In genomic region chr2:12498286-12498685, GRCh38 we compare ENCODE assay signal across 18 cellular contexts.
DNase-seq lines count a peak whose midpoint lies in the region; ATAC-seq and TF ChIP-seq lines count a peak whose summit lies in the region.
"Had no signal": no experiment of that assay in that cellular context is flagged by ENCODE, and none has a peak within 500 bp of the region (broad histone marks: within the 10 kb centered on the region; RNA-seq: fewer than 3 reads in every experiment).

No MANE protein-coding gene starts in this region.

- no peaks in the 10 kb centered on the region for H3K27me3 ChIP-seq in CD4-positive, alpha-beta memory T cell (ENCODE audit: insufficient read depth, low read length)
- no peaks in the 10 kb centered on the region for H3K27me3 ChIP-seq in H7 (ENCODE audit: control insufficient read depth, insufficient read depth, low read length)
- H3K27me3 ChIP-seq: colonic mucosa, gastrocnemius medialis, pancreas, SJSA1, testis had no signal

- no peak overlapping the region for H3K27ac ChIP-seq in CD4-positive, alpha-beta memory T cell (ENCODE audit: low read depth, low read length)
- H3K27ac ChIP-seq: colonic mucosa, gastrocnemius medialis, pancreas, SJSA1, testis had no signal

- H3K4me3 ChIP-seq in CD4-positive, alpha-beta memory T cell (ENCODE audit: low read length in 2 of 2) = no peak overlapping the region
- no peak overlapping the region for H3K4me3 ChIP-seq in H7 (ENCODE audit: insufficient read depth, low read depth, low read length)
- H3K4me3 ChIP-seq: colonic mucosa, gastrocnemius medialis, pancreas, SJSA1, testis had no signal

- peak overlapping the region in 7 of 8 donors; percentile 68 to 91 (median 86) for H3K4me3 Mint-ChIP-seq in CD4-positive, alpha-beta memory T cell
- H3K4me3 Mint-ChIP-seq in activated CD4-positive, alpha-beta memory T cell treated with anti-CD3 and anti-CD28 coated beads, Interleukin-2, amount 10 ng/mL, durations not matched to agents 7 days and 5 days = no peak overlapping the region
- H3K4me3 Mint-ChIP-seq in naive thymus-derived CD8-positive, alpha-beta T cell = peak overlapping the region in 8 of 10 donors; percentile 61 to 87 (median 78)
- no peak overlapping the region for H3K4me3 Mint-ChIP-seq in nephron progenitor cell

- no peaks in the 10 kb centered on the region for H3K27me3 Mint-ChIP-seq in CD4-positive, alpha-beta memory T cell
- H3K27me3 Mint-ChIP-seq in activated CD4-positive, alpha-beta memory T cell treated with anti-CD3 and anti-CD28 coated beads, Interleukin-2, amount 10 ng/mL, durations not matched to agents 7 days and 5 days = no peaks in the 10 kb centered on the region
- H3K27me3 Mint-ChIP-seq in naive thymus-derived CD8-positive, alpha-beta T cell = no peaks in the 10 kb centered on the region
- H3K27me3 Mint-ChIP-seq in nephron progenitor cell (ENCODE audit: low read depth, poor library complexity) = peaks cover 2% of the 10 kb centered on the region

- peak overlapping the region; percentile 85 to 96 (median 93) for H3K27ac Mint-ChIP-seq in CD4-positive, alpha-beta memory T cell
- peak overlapping the region; percentile 32 for H3K27ac Mint-ChIP-seq in activated CD4-positive, alpha-beta memory T cell treated with anti-CD3 and anti-CD28 coated beads, Interleukin-2, amount 10 ng/mL, durations not matched to agents 7 days and 5 days
- H3K27ac Mint-ChIP-seq in naive thymus-derived CD8-positive, alpha-beta T cell = peak overlapping the region; percentile 24 to 98 (median 84)
- no peak overlapping the region for H3K27ac Mint-ChIP-seq in nephron progenitor cell

- H3K9me3 Mint-ChIP-seq in CD4-positive, alpha-beta memory T cell = peaks cover 0 to 3% (median 0%) of the 10 kb centered on the region in 8 donors
- H3K9me3 Mint-ChIP-seq in activated CD4-positive, alpha-beta memory T cell treated with anti-CD3 and anti-CD28 coated beads, Interleukin-2, amount 10 ng/mL, durations not matched to agents 7 days and 5 days = peaks cover 4% of the 10 kb centered on the region
- peaks cover 0 to 7% (median 0%) of the 10 kb centered on the region in 9 donors for H3K9me3 Mint-ChIP-seq in naive thymus-derived CD8-positive, alpha-beta T cell
- H3K9me3 Mint-ChIP-seq in nephron progenitor cell = no peaks in the 10 kb centered on the region

- no peak for TF ChIP-seq CTCF in nephron progenitor cell (IDR thresholded peaks at IDR 0.05)

- CTCF ChIA-PET in CD4-positive, alpha-beta memory T cell (lab: Charles Lee; ENCODE audit: partially characterized antibody) = interaction anchor here (1.3 to 7.5 kb wide), 3 partner anchors 9 to 218 kb away, joined by 3 to 52 read pairs (median 31); partner anchors contain the start of gene TRIB2
- CTCF ChIA-PET in activated CD4-positive, alpha-beta memory T cell treated with anti-CD3 and anti-CD28 coated beads, Interleukin-2, amount 10 ng/mL, durations not matched to agents 7 days and 5 days (lab: Charles Lee) = interaction anchor here (4.4 kb wide), 1 partner anchor 10 kb away, joined by 25 read pairs; no protein-coding TSS in a partner anchor

- DNase-seq in CD4-positive, alpha-beta memory T cell = no peak
- DNase-seq in H7 (peak; percentile 3), nephron progenitor cell (no peak), GDM1 (lab: John Stamatoyannopoulos, UW) (no peak)
- DNase-seq in activated CD4-positive, alpha-beta memory T cell treated with anti-CD3 and anti-CD28 coated beads, Interleukin-2, amount 10 ng/mL, durations not matched to agents 7 days and 5 days = no peak
- no peak for DNase-seq in naive thymus-derived CD8-positive, alpha-beta T cell
- DNase-seq in stimulated activated CD8-positive, alpha-beta memory T cell treated with anti-CD3 and anti-CD28 coated beads, Interleukin-4, amount 100 ng/mL, for 48 hours = no peak
- DNase-seq: activated CD4-positive, alpha-beta T cell treated with anti-CD3 and anti-CD28 coated beads, Interleukin-2, amount 50 U/mL, for 4 hours; anterior cingulate cortex; colonic mucosa; gastrocnemius medialis; NCI-H2081 treated with DMSO at 0.1 percent for 48 hours; NCI-H526 treated with DMSO at 0.1 percent for 48 hours; pancreas; stimulated activated CD4-positive, alpha-beta T cell treated with anti-CD3 and anti-CD28 coated beads, Interleukin-4, amount 100 ng/mL, for 4 hours; testis had no signal

- no peaks in the 10 kb centered on the region for H3K9me3 ChIP-seq in CD4-positive, alpha-beta memory T cell (ENCODE audit: control insufficient read depth in 1 of 2, low read length in 2 of 2)
- H3K9me3 ChIP-seq: colonic mucosa, gastrocnemius medialis, pancreas, SJSA1, testis had no signal

- H3K4me1 ChIP-seq in CD4-positive, alpha-beta memory T cell (ENCODE audit: insufficient read depth, low read length) = peaks cover 90% of the 10 kb centered on the region
- H3K4me1 ChIP-seq: colonic mucosa, pancreas had no signal

- H3K36me3 ChIP-seq in CD4-positive, alpha-beta memory T cell (ENCODE audit: insufficient read depth, low read length) = no peaks in the 10 kb centered on the region
- no peaks in the 10 kb centered on the region for H3K36me3 ChIP-seq in H7 (replicated peaks; ENCODE audit: control insufficient read depth, insufficient read depth, low read length)
- H3K36me3 ChIP-seq: colonic mucosa, gastrocnemius medialis, pancreas, SJSA1 had no signal

- no peak for ATAC-seq in naive thymus-derived CD8-positive, alpha-beta T cell
- ATAC-seq: left lobe of liver, pancreas had no signal

- H3K4me1 Mint-ChIP-seq in CD4-positive, alpha-beta memory T cell = peaks cover 78 to 93% (median 86%) of the 10 kb centered on the region in 4 donors
- peaks cover 88% of the 10 kb centered on the region for H3K4me1 Mint-ChIP-seq in activated CD4-positive, alpha-beta memory T cell treated with anti-CD3 and anti-CD28 coated beads, Interleukin-2, amount 10 ng/mL, durations not matched to agents 7 days and 5 days
- H3K4me1 Mint-ChIP-seq in naive thymus-derived CD8-positive, alpha-beta T cell = peaks cover 57 to 92% (median 89%) of the 10 kb centered on the region in 4 donors
- H3K4me1 Mint-ChIP-seq in nephron progenitor cell = peaks cover 16% of the 10 kb centered on the region

- intact Hi-C loops in CD4-positive, alpha-beta memory T cell (cut with micrococcal nuclease) = loop anchor here (5.0 kb wide), 1 partner anchor 59 kb away; no protein-coding TSS in a partner anchor

- H3K36me3 Mint-ChIP-seq in CD4-positive, alpha-beta memory T cell = peaks cover 0 to 2% of the 10 kb centered on the region in 2 donors
- peaks cover 27% of the 10 kb centered on the region for H3K36me3 Mint-ChIP-seq in activated CD4-positive, alpha-beta memory T cell treated with anti-CD3 and anti-CD28 coated beads, Interleukin-2, amount 10 ng/mL, durations not matched to agents 7 days and 5 days (ENCODE audit: low read depth)
- H3K36me3 Mint-ChIP-seq in naive thymus-derived CD8-positive, alpha-beta T cell = no peaks in the 10 kb centered on the region
- H3K36me3 Mint-ChIP-seq in nephron progenitor cell (ENCODE audit: low read depth) = no peaks in the 10 kb centered on the region

- POLR2A ChIA-PET in CD4-positive, alpha-beta memory T cell (lab: Charles Lee; ENCODE audit: partially characterized antibody) = interaction anchor here (1.8 to 13.3 kb wide), 4 partner anchors 8 to 218 kb away, joined by 5 to 164 read pairs (median 78); partner anchors contain the start of gene TRIB2
- POLR2A ChIA-PET in activated CD4-positive, alpha-beta memory T cell treated with anti-CD3 and anti-CD28 coated beads, Interleukin-2, amount 10 ng/mL, durations not matched to agents 7 days and 5 days (lab: Charles Lee) = interaction anchor here (2.0 to 6.2 kb wide), 3 partner anchors 10 to 219 kb away, joined by 9 to 82 read pairs (median 10); partner anchors contain the start of gene TRIB2
- POLR2A ChIA-PET in naive thymus-derived CD8-positive, alpha-beta T cell (lab: Charles Lee) = interaction anchor here (0.6 to 4.0 kb wide), 2 partner anchors 10 to 693 kb away, joined by 3 to 32 read pairs; no protein-coding TSS in a partner anchor

Comparison
In these comparisons a context has a peak if more than half of its experiments do, and no peak if none do; other contexts are left out.
1. H3K4me3 Mint-ChIP-seq: peak in CD4-positive, alpha-beta memory T cell (7 of 8) and naive thymus-derived CD8-positive, alpha-beta T cell (8 of 10); none in activated CD4-positive, alpha-beta memory T cell treated with anti-CD3 and anti-CD28 coated beads, Interleukin-2, amount 10 ng/mL, durations not matched to agents 7 days and 5 days (single experiment) and nephron progenitor cell (single experiment).